In the genomic region with DNA sequence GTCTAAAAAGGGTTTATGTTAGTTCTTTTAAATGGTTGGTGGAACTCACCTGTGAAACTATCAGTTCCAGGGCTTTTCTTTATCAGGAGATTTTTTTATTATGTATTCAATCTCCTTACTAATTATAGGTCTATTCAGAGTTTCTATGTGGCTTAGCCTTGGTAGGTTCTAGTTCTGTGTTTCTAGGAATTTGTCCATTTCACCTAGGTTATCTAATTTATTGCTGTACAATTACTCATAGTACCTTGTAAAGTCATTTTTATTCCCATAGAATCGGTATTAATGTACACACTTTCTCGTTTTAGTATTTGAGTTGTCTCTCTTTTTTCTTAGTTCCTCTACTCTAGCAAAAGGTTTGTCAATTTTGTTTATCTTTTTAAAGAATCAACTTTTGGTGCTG, we compare ENCODE assay signal across 14 cellular contexts. TPM values are rescaled to one million over a fixed set of nuclear protein-coding genes. Genes with fewer than 3 reads are reported as not detected.
DNase-seq lines count a peak whose midpoint lies in the region; ATAC-seq, FAIRE-seq and TF ChIP-seq lines count a peak whose summit lies in the region.
"Had no signal": no experiment of that assay in that cellular context is flagged by ENCODE, and none has a peak within 500 bp of the region (broad histone marks: within the 10 kb centered on the region; RNA-seq: fewer than 3 reads in every experiment).

No MANE protein-coding gene starts in this region.

- DNase-seq in activated CD8-positive, alpha-beta T cell treated with anti-CD3 and anti-CD28 coated beads for 36 hours, result no peak
- no peak for DNase-seq in activated CD8-positive, alpha-beta T cell treated with anti-CD3 and anti-CD28 coated beads, Interleukin-2, amount 10 ng/mL, durations not matched to agents 7 days and 5 days
- DNase-seq in activated T-helper 1 cell treated with anti-CD3 and anti-CD28 coated beads, Interleukin-12 subunit alpha, Interleukin-12 subunit beta, Interleukin-2, Interleukin-4 antibody, amounts not matched to agents 30 ng/mL and 10 ng/mL and 1 ng/mL, durations not matched to agents 14 hours and 24 hours and 36 hours (ENCODE audit: low spot score), result no peak
- DNase-seq in small intestine (no peak), midbrain (lab: John Stamatoyannopoulos, UW) (no peak), D721Med (ENCODE audit: insufficient read length, low spot score) (no peak), left lung (no peak)
- DNase-seq: ACHN; CD4-positive, alpha-beta T cell; GOT3; KG1; NCI-H1092 treated with DMSO at 0.1 percent for 48 hours; NCI-H1694 treated with DMSO at 0.1 percent for 48 hours had no signal

- peaks cover 22% of the 10 kb centered on the region for H3K36me3 Mint-ChIP-seq in activated CD8-positive, alpha-beta T cell treated with anti-CD3 and anti-CD28 coated beads for 36 hours (ENCODE audit: low read depth)
- peaks cover 39% of the 10 kb centered on the region for H3K36me3 Mint-ChIP-seq in activated CD8-positive, alpha-beta T cell treated with anti-CD3 and anti-CD28 coated beads, Interleukin-2, amount 10 ng/mL, durations not matched to agents 7 days and 5 days (ENCODE audit: low read depth)
- peaks cover 24% of the 10 kb centered on the region for H3K36me3 Mint-ChIP-seq in activated T-helper 1 cell treated with anti-CD3 and anti-CD28 coated beads, Interleukin-12 subunit alpha, Interleukin-12 subunit beta, Interleukin-2, Interleukin-4 antibody, amounts not matched to agents 30 ng/mL and 10 ng/mL and 1 ng/mL, durations not matched to agents 14 hours and 24 hours and 36 hours (ENCODE audit: low read depth)

- TF ChIP-seq CTCF in activated CD8-positive, alpha-beta T cell treated with anti-CD3 and anti-CD28 coated beads for 36 hours (IDR thresholded peaks at IDR 0.05), result no peak
- TF ChIP-seq CTCF in D721Med (IDR thresholded peaks at IDR 0.05; ENCODE audit: insufficient read depth, missing control alignments) (no peak), left lung (IDR thresholded peaks at IDR 0.05) (no peak)

- H3K27me3 Mint-ChIP-seq in activated CD8-positive, alpha-beta T cell treated with anti-CD3 and anti-CD28 coated beads for 36 hours, result no peaks in the 10 kb centered on the region
- no peaks in the 10 kb centered on the region for H3K27me3 Mint-ChIP-seq in activated CD8-positive, alpha-beta T cell treated with anti-CD3 and anti-CD28 coated beads, Interleukin-2, amount 10 ng/mL, durations not matched to agents 7 days and 5 days (ENCODE audit: low read depth)
- H3K27me3 Mint-ChIP-seq in activated T-helper 1 cell treated with anti-CD3 and anti-CD28 coated beads, Interleukin-12 subunit alpha, Interleukin-12 subunit beta, Interleukin-2, Interleukin-4 antibody, amounts not matched to agents 30 ng/mL and 10 ng/mL and 1 ng/mL, durations not matched to agents 14 hours and 24 hours and 36 hours (ENCODE audit: insufficient read depth), result no peaks in the 10 kb centered on the region
- H3K27me3 Mint-ChIP-seq: CD4-positive, alpha-beta T cell had no signal

- peak overlapping the region; percentile 38 for H3K27ac Mint-ChIP-seq in activated CD8-positive, alpha-beta T cell treated with anti-CD3 and anti-CD28 coated beads for 36 hours
- H3K27ac Mint-ChIP-seq in activated CD8-positive, alpha-beta T cell treated with anti-CD3 and anti-CD28 coated beads, Interleukin-2, amount 10 ng/mL, durations not matched to agents 7 days and 5 days, result no peak overlapping the region
- peak overlapping the region; percentile 26 for H3K27ac Mint-ChIP-seq in activated T-helper 1 cell treated with anti-CD3 and anti-CD28 coated beads, Interleukin-12 subunit alpha, Interleukin-12 subunit beta, Interleukin-2, Interleukin-4 antibody, amounts not matched to agents 30 ng/mL and 10 ng/mL and 1 ng/mL, durations not matched to agents 14 hours and 24 hours and 36 hours
- H3K27ac Mint-ChIP-seq: CD4-positive, alpha-beta T cell had no signal

- H3K27ac ChIP-seq in small intestine (ENCODE audit: low read depth in 1 of 2, low read length in 1 of 2), result no peak overlapping the region
- no peak overlapping the region for H3K27ac ChIP-seq in left lung

- no peak for ATAC-seq in activated CD8-positive, alpha-beta T cell treated with anti-CD3 and anti-CD28 coated beads for 36 hours
- ATAC-seq in activated CD8-positive, alpha-beta T cell treated with anti-CD3 and anti-CD28 coated beads, Interleukin-2, amount 10 ng/mL, durations not matched to agents 7 days and 5 days, result no peak
- ATAC-seq in left lung, result no peak

- H3K4me1 ChIP-seq in small intestine (ENCODE audit: control insufficient read depth in 2 of 2, insufficient read depth in 1 of 2, low read depth in 1 of 2, low read length in 1 of 2) (no peaks in the 10 kb centered on the region), left lung (no peaks in the 10 kb centered on the region)

- CTCF ChIA-PET in activated CD8-positive, alpha-beta T cell treated with anti-CD3 and anti-CD28 coated beads for 36 hours (lab: Charles Lee), result interaction anchor here (0.8 kb wide), 1 partner anchor 12 kb away, joined by 3 read pairs; no protein-coding TSS in a partner anchor
- CTCF ChIA-PET in activated CD8-positive, alpha-beta T cell treated with anti-CD3 and anti-CD28 coated beads, Interleukin-2, amount 10 ng/mL, durations not matched to agents 7 days and 5 days (lab: Charles Lee), result no interaction called here

- H3K27me3 ChIP-seq in small intestine (ENCODE audit: control insufficient read depth in 2 of 2, insufficient read depth in 2 of 2, low read length in 2 of 2) (no peaks in the 10 kb centered on the region), left lung (no peaks in the 10 kb centered on the region)

- H3K4me3 Mint-ChIP-seq in activated CD8-positive, alpha-beta T cell treated with anti-CD3 and anti-CD28 coated beads for 36 hours, result no peak overlapping the region
- no peak overlapping the region for H3K4me3 Mint-ChIP-seq in activated CD8-positive, alpha-beta T cell treated with anti-CD3 and anti-CD28 coated beads, Interleukin-2, amount 10 ng/mL, durations not matched to agents 7 days and 5 days
- H3K4me3 Mint-ChIP-seq in activated T-helper 1 cell treated with anti-CD3 and anti-CD28 coated beads, Interleukin-12 subunit alpha, Interleukin-12 subunit beta, Interleukin-2, Interleukin-4 antibody, amounts not matched to agents 30 ng/mL and 10 ng/mL and 1 ng/mL, durations not matched to agents 14 hours and 24 hours and 36 hours, result no peak overlapping the region
- H3K4me3 Mint-ChIP-seq: CD4-positive, alpha-beta T cell had no signal

- peaks cover 16% of the 10 kb centered on the region for H3K4me1 Mint-ChIP-seq in activated CD8-positive, alpha-beta T cell treated with anti-CD3 and anti-CD28 coated beads for 36 hours (ENCODE audit: low read depth)
- H3K4me1 Mint-ChIP-seq in activated CD8-positive, alpha-beta T cell treated with anti-CD3 and anti-CD28 coated beads, Interleukin-2, amount 10 ng/mL, durations not matched to agents 7 days and 5 days (ENCODE audit: low read depth), result peaks cover 9% of the 10 kb centered on the region
- peaks cover 12% of the 10 kb centered on the region for H3K4me1 Mint-ChIP-seq in activated T-helper 1 cell treated with anti-CD3 and anti-CD28 coated beads, Interleukin-12 subunit alpha, Interleukin-12 subunit beta, Interleukin-2, Interleukin-4 antibody, amounts not matched to agents 30 ng/mL and 10 ng/mL and 1 ng/mL, durations not matched to agents 14 hours and 24 hours and 36 hours (ENCODE audit: low read depth)

- H3K36me3 ChIP-seq in small intestine (ENCODE audit: control insufficient read depth in 2 of 2, insufficient read depth in 2 of 2, low read length in 2 of 2) (no peaks in the 10 kb centered on the region), left lung (no peaks in the 10 kb centered on the region)

- intact Hi-C loops in activated CD8-positive, alpha-beta T cell treated with anti-CD3 and anti-CD28 coated beads for 36 hours (cut with micrococcal nuclease), result no loop called here
- intact Hi-C loops in activated T-helper 1 cell treated with anti-CD3 and anti-CD28 coated beads, Interleukin-12 subunit alpha, Interleukin-12 subunit beta, Interleukin-2, Interleukin-4 antibody, amounts not matched to agents 30 ng/mL and 10 ng/mL and 1 ng/mL, durations not matched to agents 14 hours and 24 hours and 36 hours (cut with micrococcal nuclease), result no loop called here
- intact Hi-C loops in left lung (cut with DNase I), result no loop called here

- POLR2A ChIA-PET in activated CD8-positive, alpha-beta T cell treated with anti-CD3 and anti-CD28 coated beads for 36 hours (lab: Charles Lee), result no interaction called here
- POLR2A ChIA-PET in activated CD8-positive, alpha-beta T cell treated with anti-CD3 and anti-CD28 coated beads, Interleukin-2, amount 10 ng/mL, durations not matched to agents 7 days and 5 days (lab: Charles Lee), result interaction anchor here (1.0 kb wide), 1 partner anchor 59 kb away, joined by 3 read pairs; a partner anchor contains a TSS

- H3K4me3 ChIP-seq in small intestine (ENCODE audit: low read depth in 1 of 2, low read length in 2 of 2) (no peak overlapping the region), left lung (no peak overlapping the region)

- 51 to 70% (median 56%) methylated on average over 2 of the region's 2 CpGs for WGBS in small intestine, 3 donors

- peaks cover 8% of the 10 kb centered on the region for H3K9me3 Mint-ChIP-seq in activated CD8-positive, alpha-beta T cell treated with anti-CD3 and anti-CD28 coated beads for 36 hours
- peaks cover 11% of the 10 kb centered on the region for H3K9me3 Mint-ChIP-seq in activated CD8-positive, alpha-beta T cell treated with anti-CD3 and anti-CD28 coated beads, Interleukin-2, amount 10 ng/mL, durations not matched to agents 7 days and 5 days (ENCODE audit: insufficient read depth)
- peaks cover 25% of the 10 kb centered on the region for H3K9me3 Mint-ChIP-seq in activated T-helper 1 cell treated with anti-CD3 and anti-CD28 coated beads, Interleukin-12 subunit alpha, Interleukin-12 subunit beta, Interleukin-2, Interleukin-4 antibody, amounts not matched to agents 30 ng/mL and 10 ng/mL and 1 ng/mL, durations not matched to agents 14 hours and 24 hours and 36 hours
- H3K9me3 Mint-ChIP-seq: CD4-positive, alpha-beta T cell had no signal

- H3K9me3 ChIP-seq in small intestine (ENCODE audit: control insufficient read depth, low read depth) (no peaks in the 10 kb centered on the region), left lung (peaks cover 0 to under 1% of the 10 kb centered on the region in 2 donors)

- FAIRE-seq in G401.6 (lab: Jason Lieb, UNC) (peak; percentile 23), small intestine (lab: Jason Lieb, UNC) (peak; percentile 10), D721Med (lab: Jason Lieb, UNC) (no peak)

RNA-seq across cellular contexts. Expression of a gene that starts 59.0 kb away (rescaled TPM):
- 10 to 100 TPM; 31.5 to 32.9 TPM for total RNA-seq in activated CD8-positive, alpha-beta T cell treated with anti-CD3 and anti-CD28 coated beads for 36 hours
- 10 to 100 TPM; 18.8 to 21.2 TPM for total RNA-seq in activated CD8-positive, alpha-beta T cell treated with anti-CD3 and anti-CD28 coated beads, Interleukin-2, amount 10 ng/mL, durations not matched to agents 7 days and 5 days
- total RNA-seq in activated T-helper 1 cell treated with anti-CD3 and anti-CD28 coated beads, Interleukin-12 subunit alpha, Interleukin-12 subunit beta, Interleukin-2, Interleukin-4 antibody, amounts not matched to agents 30 ng/mL and 10 ng/mL and 1 ng/mL, durations not matched to agents 14 hours and 24 hours and 36 hours, result 34.5 and 39.6 TPM in 2 replicates
- 1 to 10 TPM; 2.2 to 7.5 (median 3.8) TPM for polyA plus RNA-seq in small intestine
- total RNA-seq in left lung, result 10 to 100 TPM in 1 of 2 donors, 1 to 10 TPM in 1; 9.0 to 13.5 TPM
